In the genomic region with DNA sequence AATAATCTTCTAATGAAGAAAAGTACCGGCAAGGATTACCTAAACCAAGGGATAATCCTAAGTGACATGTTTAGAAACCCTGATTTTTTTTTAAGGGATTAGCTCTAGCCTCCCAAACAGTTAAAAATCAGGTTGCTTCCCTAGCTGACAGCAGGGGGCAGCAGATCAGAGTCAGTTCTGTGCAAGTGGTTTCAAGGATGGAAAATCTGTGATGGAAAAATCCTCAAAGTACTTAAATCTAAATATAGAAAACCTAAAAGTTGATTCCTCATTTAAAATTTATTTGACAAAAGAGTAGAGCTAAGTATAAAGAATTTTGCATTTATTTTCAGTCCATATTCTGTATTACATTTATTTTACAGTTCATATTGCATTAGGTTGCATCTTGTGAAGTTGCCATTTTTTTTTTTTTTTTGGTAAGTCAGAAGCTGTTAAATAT, we compare ENCODE assay signal across 1 cellular context.
TF ChIP-seq lines count a peak whose summit lies in the region.

No MANE protein-coding gene starts in this region.

TF ChIP-seq in HCT116, 20 proteins besides CTCF, POLR2A, EP300 and RAD21 (continued from another document):
- TF ChIP-seq, protein P1, sequence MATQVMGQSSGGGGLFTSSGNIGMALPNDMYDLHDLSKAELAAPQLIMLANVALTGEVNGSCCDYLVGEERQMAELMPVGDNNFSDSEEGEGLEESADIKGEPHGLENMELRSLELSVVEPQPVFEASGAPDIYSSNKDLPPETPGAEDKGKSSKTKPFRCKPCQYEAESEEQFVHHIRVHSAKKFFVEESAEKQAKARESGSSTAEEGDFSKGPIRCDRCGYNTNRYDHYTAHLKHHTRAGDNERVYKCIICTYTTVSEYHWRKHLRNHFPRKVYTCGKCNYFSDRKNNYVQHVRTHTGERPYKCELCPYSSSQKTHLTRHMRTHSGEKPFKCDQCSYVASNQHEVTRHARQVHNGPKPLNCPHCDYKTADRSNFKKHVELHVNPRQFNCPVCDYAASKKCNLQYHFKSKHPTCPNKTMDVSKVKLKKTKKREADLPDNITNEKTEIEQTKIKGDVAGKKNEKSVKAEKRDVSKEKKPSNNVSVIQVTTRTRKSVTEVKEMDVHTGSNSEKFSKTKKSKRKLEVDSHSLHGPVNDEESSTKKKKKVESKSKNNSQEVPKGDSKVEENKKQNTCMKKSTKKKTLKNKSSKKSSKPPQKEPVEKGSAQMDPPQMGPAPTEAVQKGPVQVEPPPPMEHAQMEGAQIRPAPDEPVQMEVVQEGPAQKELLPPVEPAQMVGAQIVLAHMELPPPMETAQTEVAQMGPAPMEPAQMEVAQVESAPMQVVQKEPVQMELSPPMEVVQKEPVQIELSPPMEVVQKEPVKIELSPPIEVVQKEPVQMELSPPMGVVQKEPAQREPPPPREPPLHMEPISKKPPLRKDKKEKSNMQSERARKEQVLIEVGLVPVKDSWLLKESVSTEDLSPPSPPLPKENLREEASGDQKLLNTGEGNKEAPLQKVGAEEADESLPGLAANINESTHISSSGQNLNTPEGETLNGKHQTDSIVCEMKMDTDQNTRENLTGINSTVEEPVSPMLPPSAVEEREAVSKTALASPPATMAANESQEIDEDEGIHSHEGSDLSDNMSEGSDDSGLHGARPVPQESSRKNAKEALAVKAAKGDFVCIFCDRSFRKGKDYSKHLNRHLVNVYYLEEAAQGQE (IDR thresholded peaks at IDR 0.05; ENCODE audit: low read depth): no peak
- no peak for TF ChIP-seq POLR2AphosphoS5 (IDR thresholded peaks at IDR 0.05; ENCODE audit: low read depth, low read length)
TF ChIP-seq in HCT116: peak in this region for 0.
